ENCODE assay signal across 1 cellular context in genomic region chr13:23922005-23922932, GRCh38.
TF ChIP-seq lines count a peak whose summit lies in the region.

No MANE protein-coding gene starts in this region.

TF ChIP-seq in GM23338, 12 proteins besides CTCF, POLR2A, EP300 and RAD21 (continued from another document):
- TF ChIP-seq ZNF462 (CRISPR knock-in tag; IDR thresholded peaks at IDR 0.05) (no peak), REST (IDR thresholded peaks at IDR 0.05; ENCODE audit: unreplicated experiment) (no peak), STAT1 (IDR thresholded peaks at IDR 0.05; ENCODE audit: unreplicated experiment) (no peak)
